In the genomic region with DNA sequence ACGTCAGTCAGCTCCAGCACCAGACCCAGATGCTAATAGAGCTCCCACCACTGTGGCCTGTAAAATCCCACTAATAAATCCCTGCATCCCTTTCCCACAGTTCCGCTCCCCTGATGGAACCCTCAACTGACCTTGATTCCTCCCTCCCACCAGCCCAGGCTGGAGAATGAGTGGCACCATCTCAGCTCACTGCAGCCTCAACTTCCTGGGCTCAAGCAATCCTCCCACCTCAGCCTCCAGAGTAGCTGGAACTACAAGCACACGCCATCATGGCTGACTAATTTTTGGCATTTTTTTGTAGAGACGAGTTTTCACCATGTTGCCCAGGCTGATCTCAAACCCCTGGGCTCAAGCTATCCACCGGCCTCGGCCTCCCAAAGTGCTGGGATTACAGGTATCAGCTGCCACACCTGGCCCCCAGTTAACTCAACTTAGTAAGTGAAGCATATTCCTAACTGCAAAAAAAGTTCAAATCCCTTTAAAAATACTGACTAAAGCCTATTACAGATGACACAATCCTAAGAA, we compare ENCODE assay signal across 19 cellular contexts. TPM values are rescaled to one million over a fixed set of nuclear protein-coding genes. Genes with fewer than 3 reads are reported as not detected.
DNase-seq lines count a peak whose midpoint lies in the region; ATAC-seq and TF ChIP-seq lines count a peak whose summit lies in the region.
"Had no signal": no experiment of that assay in that cellular context is flagged by ENCODE, and none has a peak within 500 bp of the region (broad histone marks: within the 10 kb centered on the region; RNA-seq: fewer than 3 reads in every experiment).

No MANE protein-coding gene starts in this region.

- peaks cover 97% of the 10 kb centered on the region for H3K4me1 Mint-ChIP-seq in activated T-cell treated with anti-CD3 and anti-CD28 coated beads, Interleukin-2, amount 50 U/mL, for 24 hours (ENCODE audit: low read depth)
- H3K4me1 Mint-ChIP-seq in effector memory CD8-positive, alpha-beta T cell (ENCODE audit: low read depth in 2 of 2), result peaks cover 84 to 86% of the 10 kb centered on the region in 2 donors
- peaks cover 93% of the 10 kb centered on the region for H3K4me1 Mint-ChIP-seq in stimulated activated effector memory CD8-positive, alpha-beta T cell treated with anti-CD3 and anti-CD28 coated beads, Interleukin-12 subunit alpha, Interleukin-12 subunit beta, amount 100 ng/mL, for 72 hours

- peak overlapping the region; percentile 13 for H3K4me3 Mint-ChIP-seq in activated T-cell treated with anti-CD3 and anti-CD28 coated beads, Interleukin-2, amount 50 U/mL, for 24 hours
- peak overlapping the region; percentile 57 to 60 for H3K4me3 Mint-ChIP-seq in effector memory CD8-positive, alpha-beta T cell
- peak overlapping the region; percentile 37 for H3K4me3 Mint-ChIP-seq in stimulated activated effector memory CD8-positive, alpha-beta T cell treated with anti-CD3 and anti-CD28 coated beads, Interleukin-12 subunit alpha, Interleukin-12 subunit beta, amount 100 ng/mL, for 72 hours
- H3K4me3 Mint-ChIP-seq: neural crest cell had no signal

- H3K27me3 Mint-ChIP-seq in activated T-cell treated with anti-CD3 and anti-CD28 coated beads, Interleukin-2, amount 50 U/mL, for 24 hours, result no peaks in the 10 kb centered on the region
- H3K27me3 Mint-ChIP-seq in effector memory CD8-positive, alpha-beta T cell, result no peaks in the 10 kb centered on the region

- no TSS peak for BruUV-seq in OCI-LY7 (replicated peaks; lab: Mats Ljungman, UMichigan)

- no peaks in the 10 kb centered on the region for H3K9me2 ChIP-seq in OCI-LY7 (ENCODE audit: insufficient read depth, low read length)

- H3K27ac ChIP-seq in OCI-LY7 (ENCODE audit: low read depth, low read length, poor library complexity, severe bottlenecking), result no peak overlapping the region
- H3K27ac ChIP-seq: cardiac muscle cell, esophagus muscularis mucosa, GM23248, prostate gland, vagina had no signal

- H3K9me3 Mint-ChIP-seq in activated T-cell treated with anti-CD3 and anti-CD28 coated beads, Interleukin-2, amount 50 U/mL, for 24 hours, result no peaks in the 10 kb centered on the region
- H3K9me3 Mint-ChIP-seq in effector memory CD8-positive, alpha-beta T cell, result no peaks in the 10 kb centered on the region
- H3K9me3 Mint-ChIP-seq in stimulated activated effector memory CD8-positive, alpha-beta T cell treated with anti-CD3 and anti-CD28 coated beads, Interleukin-12 subunit alpha, Interleukin-12 subunit beta, amount 100 ng/mL, for 72 hours, result no peaks in the 10 kb centered on the region
- H3K9me3 Mint-ChIP-seq: neural crest cell had no signal

- DNase-seq in activated T-cell treated with anti-CD3 and anti-CD28 coated beads, Interleukin-2, amount 50 U/mL, for 24 hours, result no peak
- DNase-seq in activated T-cell treated with anti-CD3 and anti-CD28 coated beads, Interleukin-2, amount 50 U/mL, for 48 hours, result no peak
- DNase-seq in OCI-LY7 (ENCODE audit: low spot score) (no peak), EL (no peak), HPDE6-E6E7 (ENCODE audit: extremely low spot score) (no peak)
- no peak for DNase-seq in effector memory CD8-positive, alpha-beta T cell
- DNase-seq in stimulated activated effector memory CD8-positive, alpha-beta T cell treated with anti-CD3 and anti-CD28 coated beads, Interleukin-12 subunit alpha, Interleukin-12 subunit beta, amount 100 ng/mL, for 72 hours (ENCODE audit: low spot score in 2 of 2), result no peak
- DNase-seq: GM23248; mesendoderm; NCI-H1105 treated with DMSO at 0.1 percent for 48 hours; NCI-H2107; NCI-H524; stimulated activated CD4-positive, alpha-beta T cell treated with anti-CD3 and anti-CD28 coated beads, Interleukin-2, amount 100 ng/mL, for 48 hours had no signal

- peak overlapping the region; percentile 49; the same call in 1 of the 2 replicates for H3K4me2 ChIP-seq in OCI-LY7 (ENCODE audit: low read length)

- no peak for TF ChIP-seq CTCF in OCI-LY7 (conservative IDR thresholded peaks at IDR 0.05; ENCODE audit: low read length)

- peaks cover 96% of the 10 kb centered on the region for H3K79me2 ChIP-seq in OCI-LY7 (ENCODE audit: insufficient read depth, low read depth, low read length)

- H3K27ac Mint-ChIP-seq in activated T-cell treated with anti-CD3 and anti-CD28 coated beads, Interleukin-2, amount 50 U/mL, for 24 hours, result peak overlapping the region; percentile 18
- peak overlapping the region in 1 of 2 donors; percentile 90 for H3K27ac Mint-ChIP-seq in effector memory CD8-positive, alpha-beta T cell
- peak overlapping the region; percentile 4 for H3K27ac Mint-ChIP-seq in stimulated activated effector memory CD8-positive, alpha-beta T cell treated with anti-CD3 and anti-CD28 coated beads, Interleukin-12 subunit alpha, Interleukin-12 subunit beta, amount 100 ng/mL, for 72 hours

- H3K36me3 ChIP-seq in OCI-LY7 (ENCODE audit: insufficient read depth, low read length), result no peaks in the 10 kb centered on the region
- H3K36me3 ChIP-seq: cardiac muscle cell, esophagus muscularis mucosa, prostate gland, vagina had no signal

- peaks cover 76% of the 10 kb centered on the region for H4K20me1 ChIP-seq in OCI-LY7 (ENCODE audit: insufficient read depth, low read length)

- peaks cover 2% of the 10 kb centered on the region for H3K36me3 Mint-ChIP-seq in activated T-cell treated with anti-CD3 and anti-CD28 coated beads, Interleukin-2, amount 50 U/mL, for 24 hours (ENCODE audit: low read depth)
- peaks cover 39% of the 10 kb centered on the region for H3K36me3 Mint-ChIP-seq in effector memory CD8-positive, alpha-beta T cell (ENCODE audit: insufficient read depth)
- H3K36me3 Mint-ChIP-seq in stimulated activated effector memory CD8-positive, alpha-beta T cell treated with anti-CD3 and anti-CD28 coated beads, Interleukin-12 subunit alpha, Interleukin-12 subunit beta, amount 100 ng/mL, for 72 hours, result peaks cover 12% of the 10 kb centered on the region

- CTCF ChIA-PET in OCI-LY7 (lab: Charles Lee; ENCODE audit: unreplicated experiment), result interaction anchor here (0.5 to 0.6 kb wide), 2 partner anchors 79 to 154 kb away, joined by 3 to 6 read pairs; a partner anchor contains a TSS

- H2AFZ ChIP-seq in OCI-LY7 (ENCODE audit: low read length), result no peak overlapping the region
- H2AFZ ChIP-seq: GM23248 had no signal

- H3K9me3 ChIP-seq in OCI-LY7 (ENCODE audit: low read length), result no peaks in the 10 kb centered on the region
- H3K9me3 ChIP-seq: esophagus muscularis mucosa, prostate gland, vagina had no signal

- H3K4me3 ChIP-seq in OCI-LY7 (ENCODE audit: low read depth, low read length, poor library complexity, severe bottlenecking), result no peak overlapping the region
- H3K4me3 ChIP-seq: cardiac muscle cell, esophagus muscularis mucosa, GM23248, prostate gland, vagina had no signal

- ATAC-seq in effector memory CD8-positive, alpha-beta T cell (replicated peaks), result no peak
- ATAC-seq in stimulated activated effector memory CD8-positive, alpha-beta T cell treated with anti-CD3 and anti-CD28 coated beads, Interleukin-12 subunit alpha, Interleukin-12 subunit beta, amount 100 ng/mL, for 72 hours, result no peak
- ATAC-seq in GM21381 (IDR thresholded peaks at IDR 0.05; ENCODE audit: unreplicated experiment), result no peak

- intact Hi-C loops in OCI-LY7 (cut with micrococcal nuclease; ENCODE audit: unreplicated experiment), result no loop called here

- POLR2A ChIA-PET in OCI-LY7 (lab: Charles Lee), result interaction anchor here (0.6 to 0.7 kb wide), 2 partner anchors 201 to 1929 kb away, joined by 3 read pairs; no protein-coding TSS in a partner anchor

- H3K4me1 ChIP-seq in OCI-LY7 (ENCODE audit: insufficient read depth, low read length, poor library complexity, severe bottlenecking), result peaks cover 95% of the 10 kb centered on the region
- H3K4me1 ChIP-seq: prostate gland had no signal

RNA-seq across cellular contexts. Expression of a gene that starts 15.6 kb away (rescaled TPM):
- 46.4 and 61.5 TPM in 2 replicates for total RNA-seq in OCI-LY7 (2014; rRNA removed; shearing (Covaris generic))
- 127 and 132 TPM in 2 replicates for total RNA-seq in OCI-LY7 (2022)
